24 cellular contexts compared by ENCODE assay signal in genomic region chr4:8728536-8729407, GRCh38.
DNase-seq lines count a peak whose midpoint lies in the region; ATAC-seq, FAIRE-seq and TF ChIP-seq lines count a peak whose summit lies in the region.
"Had no signal": no experiment of that assay in that cellular context is flagged by ENCODE, and none has a peak within 500 bp of the region (broad histone marks: within the 10 kb centered on the region; RNA-seq: fewer than 3 reads in every experiment).

No MANE protein-coding gene starts in this region.

- ATAC-seq in HG03442 (IDR thresholded peaks at IDR 0.05; ENCODE audit: unreplicated experiment): no peak
- ATAC-seq in effector memory CD8-positive, alpha-beta T cell (replicated peaks): no peak
- ATAC-seq: body of pancreas, foreskin keratinocyte, GM12878, HCT116 had no signal

- peak overlapping the region; percentile 52; the same call in 1 of the 2 replicates for H3K27ac ChIP-seq in OCI-LY3 (ENCODE audit: low read length)
- no peak overlapping the region for H3K27ac ChIP-seq in kidney (ENCODE audit: low read depth in 2 of 2, low read length in 2 of 2)
- H3K27ac ChIP-seq in sigmoid colon: no peak overlapping the region
- H3K27ac ChIP-seq: body of pancreas, foreskin keratinocyte, SK-N-MC, thoracic aorta had no signal

- no peaks in the 10 kb centered on the region for H4K20me1 ChIP-seq in OCI-LY3 (ENCODE audit: insufficient read depth, low read length)

- H3K4me3 Mint-ChIP-seq in activated CD4-positive, alpha-beta memory T cell treated with anti-CD3 and anti-CD28 coated beads, Interleukin-2, amount 10 ng/mL, durations not matched to agents 7 days and 5 days: no peak overlapping the region
- no peak overlapping the region for H3K4me3 Mint-ChIP-seq in activated CD4-positive, alpha-beta memory T cell treated with anti-CD3 and anti-CD28 coated beads for 36 hours
- no peak overlapping the region for H3K4me3 Mint-ChIP-seq in effector memory CD8-positive, alpha-beta T cell
- H3K4me3 Mint-ChIP-seq: activated naive CD8-positive, alpha-beta T cell treated with anti-CD3 and anti-CD28 coated beads for 36 hours had no signal

- H3K4me2 ChIP-seq in OCI-LY3 (ENCODE audit: low read length): peak overlapping the region; percentile 32
- H3K4me2 ChIP-seq: smooth muscle cell had no signal

- H2AFZ ChIP-seq in OCI-LY3 (ENCODE audit: low read depth, low read length): peak overlapping the region; percentile 15; the same call in 1 of the 2 replicates

- intact Hi-C loops in activated CD4-positive, alpha-beta memory T cell treated with anti-CD3 and anti-CD28 coated beads for 36 hours (cut with micrococcal nuclease): no loop called here
- intact Hi-C loops in kidney (cut with DNase I): no loop called here
- intact Hi-C loops in sigmoid colon (cut with DNase I): no loop called here

- no peaks in the 10 kb centered on the region for H3K27me3 Mint-ChIP-seq in activated CD4-positive, alpha-beta memory T cell treated with anti-CD3 and anti-CD28 coated beads, Interleukin-2, amount 10 ng/mL, durations not matched to agents 7 days and 5 days
- no peaks in the 10 kb centered on the region for H3K27me3 Mint-ChIP-seq in activated CD4-positive, alpha-beta memory T cell treated with anti-CD3 and anti-CD28 coated beads for 36 hours
- peaks cover 6 to 29% of the 10 kb centered on the region in 2 donors for H3K27me3 Mint-ChIP-seq in effector memory CD8-positive, alpha-beta T cell

- no peak for TF ChIP-seq EP300 in sigmoid colon (IDR thresholded peaks at IDR 0.05)

- TF ChIP-seq CTCF in OCI-LY3 (IDR thresholded peaks at IDR 0.05; ENCODE audit: low read depth, low read length) (no peak), kidney (IDR thresholded peaks at IDR 0.05; ENCODE audit: borderline replicate concordance, extremely low read depth, insufficient read depth) (no peak), sigmoid colon (IDR thresholded peaks at IDR 0.05) (no peak)

- no peak for TF ChIP-seq POLR2A in sigmoid colon (IDR thresholded peaks at IDR 0.05)

- POLR2A ChIA-PET in activated CD4-positive, alpha-beta memory T cell treated with anti-CD3 and anti-CD28 coated beads, Interleukin-2, amount 10 ng/mL, durations not matched to agents 7 days and 5 days (lab: Charles Lee): no interaction called here
- POLR2A ChIA-PET in activated CD4-positive, alpha-beta memory T cell treated with anti-CD3 and anti-CD28 coated beads for 36 hours (lab: Charles Lee): no interaction called here

- no peak overlapping the region; the same call in 1 of the 2 replicates for H3K9ac ChIP-seq in OCI-LY3 (ENCODE audit: low read length)
- H3K9ac ChIP-seq in kidney (ENCODE audit: low read length in 2 of 2): no peak overlapping the region

- H3K4me1 ChIP-seq in OCI-LY3 (ENCODE audit: low read length): peaks cover 55% of the 10 kb centered on the region
- no peaks in the 10 kb centered on the region for H3K4me1 ChIP-seq in kidney (ENCODE audit: control insufficient read depth in 1 of 2, insufficient read depth in 1 of 2, low read depth in 1 of 2, low read length in 2 of 2)
- H3K4me1 ChIP-seq in sigmoid colon: no peaks in the 10 kb centered on the region
- H3K4me1 ChIP-seq: foreskin keratinocyte had no signal

- H3K4me3 ChIP-seq in OCI-LY3 (ENCODE audit: low read length): no peak overlapping the region
- H3K4me3 ChIP-seq in kidney (ENCODE audit: low read length in 2 of 2): no peak overlapping the region
- no peak overlapping the region for H3K4me3 ChIP-seq in sigmoid colon
- H3K4me3 ChIP-seq: body of pancreas, GM12878, SK-N-MC, smooth muscle cell, thoracic aorta had no signal

- no peaks in the 10 kb centered on the region for H3K4me1 Mint-ChIP-seq in activated CD4-positive, alpha-beta memory T cell treated with anti-CD3 and anti-CD28 coated beads, Interleukin-2, amount 10 ng/mL, durations not matched to agents 7 days and 5 days
- no peaks in the 10 kb centered on the region for H3K4me1 Mint-ChIP-seq in activated CD4-positive, alpha-beta memory T cell treated with anti-CD3 and anti-CD28 coated beads for 36 hours (ENCODE audit: low read depth)
- no peaks in the 10 kb centered on the region for H3K4me1 Mint-ChIP-seq in effector memory CD8-positive, alpha-beta T cell (ENCODE audit: low read depth in 2 of 2)
- H3K4me1 Mint-ChIP-seq: activated naive CD8-positive, alpha-beta T cell treated with anti-CD3 and anti-CD28 coated beads for 36 hours had no signal

- no peaks in the 10 kb centered on the region for H3K36me3 ChIP-seq in OCI-LY3 (replicated peaks; ENCODE audit: low read depth, low read length)
- no peaks in the 10 kb centered on the region for H3K36me3 ChIP-seq in kidney (ENCODE audit: control insufficient read depth in 1 of 2, insufficient read depth in 2 of 2, low read length in 2 of 2)
- H3K36me3 ChIP-seq in sigmoid colon: no peaks in the 10 kb centered on the region
- H3K36me3 ChIP-seq: thoracic aorta had no signal

- H3K9me3 ChIP-seq in OCI-LY3 (ENCODE audit: insufficient read depth, low read length): no peaks in the 10 kb centered on the region
- no peaks in the 10 kb centered on the region for H3K9me3 ChIP-seq in kidney (ENCODE audit: control insufficient read depth in 1 of 2, low read length in 2 of 2)
- no peaks in the 10 kb centered on the region for H3K9me3 ChIP-seq in sigmoid colon
- H3K9me3 ChIP-seq: body of pancreas, thoracic aorta had no signal

- CTCF ChIA-PET in activated CD4-positive, alpha-beta memory T cell treated with anti-CD3 and anti-CD28 coated beads, Interleukin-2, amount 10 ng/mL, durations not matched to agents 7 days and 5 days (lab: Charles Lee): no interaction called here
- CTCF ChIA-PET in activated CD4-positive, alpha-beta memory T cell treated with anti-CD3 and anti-CD28 coated beads for 36 hours (lab: Charles Lee): no interaction called here

- H3K27me3 ChIP-seq in OCI-LY3 (ENCODE audit: low read depth, low read length) (no peaks in the 10 kb centered on the region), sigmoid colon (peaks cover 0 to 33% (median 11%) of the 10 kb centered on the region in 3 donors)
- H3K27me3 ChIP-seq: foreskin keratinocyte had no signal

- FAIRE-seq in kidney (lab: Jason Lieb, UNC): no peak
- FAIRE-seq: G401.6, GM12878, TTC549 had no signal

- no peaks in the 10 kb centered on the region for H3K9me3 Mint-ChIP-seq in activated CD4-positive, alpha-beta memory T cell treated with anti-CD3 and anti-CD28 coated beads, Interleukin-2, amount 10 ng/mL, durations not matched to agents 7 days and 5 days
- H3K9me3 Mint-ChIP-seq in activated CD4-positive, alpha-beta memory T cell treated with anti-CD3 and anti-CD28 coated beads for 36 hours: no peaks in the 10 kb centered on the region
- no peaks in the 10 kb centered on the region for H3K9me3 Mint-ChIP-seq in effector memory CD8-positive, alpha-beta T cell
- H3K9me3 Mint-ChIP-seq: activated naive CD8-positive, alpha-beta T cell treated with anti-CD3 and anti-CD28 coated beads for 36 hours had no signal

- no peak overlapping the region for H3K27ac Mint-ChIP-seq in activated CD4-positive, alpha-beta memory T cell treated with anti-CD3 and anti-CD28 coated beads, Interleukin-2, amount 10 ng/mL, durations not matched to agents 7 days and 5 days
- H3K27ac Mint-ChIP-seq in activated CD4-positive, alpha-beta memory T cell treated with anti-CD3 and anti-CD28 coated beads for 36 hours: no peak overlapping the region
- no peak overlapping the region for H3K27ac Mint-ChIP-seq in effector memory CD8-positive, alpha-beta T cell
- H3K27ac Mint-ChIP-seq: activated naive CD8-positive, alpha-beta T cell treated with anti-CD3 and anti-CD28 coated beads for 36 hours had no signal

- WGBS in sigmoid colon, 2 donors: 87 to 88% methylated on average over 21 of the region's 21 CpGs

- peak; percentile 2 for DNase-seq in activated CD4-positive, alpha-beta memory T cell treated with anti-CD3 and anti-CD28 coated beads, Interleukin-2, amount 10 ng/mL, durations not matched to agents 7 days and 5 days
- no peak for DNase-seq in activated CD4-positive, alpha-beta memory T cell treated with anti-CD3 and anti-CD28 coated beads for 36 hours
- DNase-seq in kidney (peak; percentile 53), sigmoid colon (peak; percentile 56)
- no peak for DNase-seq in effector memory CD8-positive, alpha-beta T cell
- no peak for DNase-seq in stimulated activated CD4-positive, alpha-beta T cell treated with anti-CD3 and anti-CD28 coated beads, Interleukin-2, amount 100 ng/mL, for 48 hours
- DNase-seq: activated CD4-positive, alpha-beta T cell treated with anti-CD3 and anti-CD28 coated beads for 4 hours; activated naive CD8-positive, alpha-beta T cell treated with anti-CD3 and anti-CD28 coated beads for 36 hours; cortex of kidney; foreskin keratinocyte; KBM-7; NCI-H1048; NCI-H526; OCI-M1 had no signal

- no peaks in the 10 kb centered on the region for H3K79me2 ChIP-seq in OCI-LY3 (ENCODE audit: low read length)

- no peaks in the 10 kb centered on the region for H3K36me3 Mint-ChIP-seq in activated CD4-positive, alpha-beta memory T cell treated with anti-CD3 and anti-CD28 coated beads, Interleukin-2, amount 10 ng/mL, durations not matched to agents 7 days and 5 days (ENCODE audit: low read depth)
- no peaks in the 10 kb centered on the region for H3K36me3 Mint-ChIP-seq in activated CD4-positive, alpha-beta memory T cell treated with anti-CD3 and anti-CD28 coated beads for 36 hours
- no peaks in the 10 kb centered on the region for H3K36me3 Mint-ChIP-seq in effector memory CD8-positive, alpha-beta T cell (ENCODE audit: insufficient read depth)
- H3K36me3 Mint-ChIP-seq: activated naive CD8-positive, alpha-beta T cell treated with anti-CD3 and anti-CD28 coated beads for 36 hours had no signal

Comparison
In these comparisons a context has a peak if more than half of its experiments do, and no peak if none do; other contexts are left out.
1. DNase-seq: peak in activated CD4-positive, alpha-beta memory T cell treated with anti-CD3 and anti-CD28 coated beads, Interleukin-2, amount 10 ng/mL, durations not matched to agents 7 days and 5 days (single experiment), kidney (single experiment) and sigmoid colon (single experiment); none in activated CD4-positive, alpha-beta memory T cell treated with anti-CD3 and anti-CD28 coated beads for 36 hours (single experiment), effector memory CD8-positive, alpha-beta T cell (0 of 3) and stimulated activated CD4-positive, alpha-beta T cell treated with anti-CD3 and anti-CD28 coated beads, Interleukin-2, amount 100 ng/mL, for 48 hours (0 of 2).